20 cellular contexts compared by ENCODE assay signal in the genomic region with DNA sequence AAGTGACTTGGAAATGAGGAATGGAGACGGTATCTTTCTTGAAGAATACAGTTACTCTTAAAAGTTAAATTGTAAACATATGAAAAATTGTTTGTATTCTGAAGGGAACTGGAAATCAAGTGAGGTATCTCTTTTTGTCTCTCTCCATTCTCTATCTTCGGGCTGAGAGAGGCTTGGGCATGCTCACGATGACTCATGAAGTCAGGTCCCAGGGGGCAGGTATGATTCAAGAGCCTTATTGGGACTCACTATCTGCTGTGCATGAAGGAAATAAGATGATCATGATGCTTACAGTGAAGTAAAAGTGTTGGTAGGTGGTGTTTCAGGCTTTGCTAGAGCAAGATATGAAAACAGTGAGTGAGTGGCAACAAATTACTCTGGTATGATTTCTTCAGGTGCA.
A peak's percentile ranks its signal among the peaks of the same experiment; 100 is the strongest.
DNase-seq lines count a peak whose midpoint lies in the region; ATAC-seq and TF ChIP-seq lines count a peak whose summit lies in the region.
"Had no signal": no experiment of that assay in that cellular context is flagged by ENCODE, and none has a peak within 500 bp of the region (broad histone marks: within the 10 kb centered on the region; RNA-seq: fewer than 3 reads in every experiment).

No MANE protein-coding gene starts in this region.

- ATAC-seq in GM18511 (IDR thresholded peaks at IDR 0.05; ENCODE audit: unreplicated experiment) (peak; percentile 84), HG03354 (IDR thresholded peaks at IDR 0.05; ENCODE audit: poor library complexity, severe bottlenecking, unreplicated experiment) (peak; percentile 68), GM19452 (IDR thresholded peaks at IDR 0.05; ENCODE audit: unreplicated experiment) (no peak), HG03521 (IDR thresholded peaks at IDR 0.05; ENCODE audit: unreplicated experiment) (no peak), HG03039 (IDR thresholded peaks at IDR 0.05; ENCODE audit: unreplicated experiment) (no peak), left ventricle myocardium superior (no peak)
- ATAC-seq: natural killer cell treated with Interleukin-12 subunit alpha and Interleukin-12 subunit beta and Interleukin-15 and Interleukin-18, amount 100 ng/mL, for 72 hours; right cardiac atrium; SK-N-SH treated with all-trans-retinoic acid at 6 μM for 48 hours; stimulated activated memory B cell treated with anti-CD40 and anti-IgM and Interleukin-4, amounts not matched to agents 10 μg/mL and 1 μg/mL and 100 μg/mL, for 72 hours had no signal

- H3K27ac ChIP-seq in RWPE1: no peak overlapping the region
- H3K27ac ChIP-seq: BLaER1, left ventricle myocardium inferior, upper lobe of left lung had no signal

- POLR2A ChIA-PET in RWPE1 (lab: Yijun Ruan, JAX; ENCODE audit: low non-redundant PET): no interaction called here

- DNase-seq in RWPE1 (ENCODE audit: low spot score) (peak; percentile 34), kidney tubule cell (ENCODE audit: low spot score) (peak; percentile 55), left ventricle myocardium superior (no peak)
- DNase-seq: activated B cell treated with CpG ODN at 0.5 μM for 24 hours; activated naive CD8-positive, alpha-beta T cell treated with anti-CD3 and anti-CD28 coated beads for 36 hours; cerebellar nuclear complex; DMS53; left ventricle myocardium inferior; NCI-H1048; upper lobe of left lung had no signal

- CTCF ChIA-PET in RWPE1 (lab: Yijun Ruan, JAX): interaction anchor here (0.6 kb wide), 1 partner anchor 254 kb away, joined by 4 read pairs; no protein-coding TSS in a partner anchor

- TF ChIP-seq CTCF in RWPE1 (conservative IDR thresholded peaks at IDR 0.05; ENCODE audit: low read depth): no peak

- intact Hi-C loops in left ventricle myocardium superior (cut with micrococcal nuclease): no loop called here

Comparison
In these comparisons a context has a peak if more than half of its experiments do, and no peak if none do; other contexts are left out.
1. ATAC-seq: peak in GM18511 (single experiment) and HG03354 (single experiment); none in GM19452 (single experiment), HG03521 (single experiment), HG03039 (single experiment) and left ventricle myocardium superior (single experiment).